In genomic region chr5:139711852-139712171, GRCh38 we compare ENCODE assay signal across 8 cellular contexts.
DNase-seq lines count a peak whose midpoint lies in the region; ATAC-seq and TF ChIP-seq lines count a peak whose summit lies in the region.

No MANE protein-coding gene starts in this region.

- CTCF ChIA-PET in activated naive CD4-positive, alpha-beta T cell treated with anti-CD3 and anti-CD28 coated beads, Interleukin-2, amount 10 ng/mL, durations not matched to agents 7 days and 5 days (lab: Charles Lee), result interaction anchor here (1.0 kb wide), 1 partner anchor 27 kb away, joined by 3 read pairs; no protein-coding TSS in a partner anchor

- no peaks in the 10 kb centered on the region for H3K9me3 Mint-ChIP-seq in activated naive CD4-positive, alpha-beta T cell treated with anti-CD3 and anti-CD28 coated beads, Interleukin-2, amount 10 ng/mL, durations not matched to agents 7 days and 5 days

- DNase-seq in activated naive CD4-positive, alpha-beta T cell treated with anti-CD3 and anti-CD28 coated beads, Interleukin-2, amount 10 ng/mL, durations not matched to agents 7 days and 5 days, result no peak
- no peak for DNase-seq in activated naive CD4-positive, alpha-beta T cell (lab: John Stamatoyannopoulos, UW)
- DNase-seq in left kidney (ENCODE audit: low read depth, low spot score) (peak; percentile 78), upper lobe of left lung (peak in 1 of 2 donors; percentile 79), NCI-H1105 treated with DMSO at 0.1 percent for 48 hours (lab: John Stamatoyannopoulos, UW) (no peak), glomerular visceral epithelial cell (ENCODE audit: extremely low spot score) (no peak), DMS79 (lab: John Stamatoyannopoulos, UW) (no peak)

- TF ChIP-seq EP300 in upper lobe of left lung (IDR thresholded peaks at IDR 0.05), result no peak

- H3K27ac Mint-ChIP-seq in activated naive CD4-positive, alpha-beta T cell treated with anti-CD3 and anti-CD28 coated beads, Interleukin-2, amount 10 ng/mL, durations not matched to agents 7 days and 5 days, result no peak overlapping the region

- TF ChIP-seq CTCF in upper lobe of left lung (IDR thresholded peaks at IDR 0.05), result no peak

- peaks cover 0 to 28% (median 7%) of the 10 kb centered on the region in 4 donors for H3K27me3 ChIP-seq in upper lobe of left lung

- H3K4me1 ChIP-seq in upper lobe of left lung, result peaks cover 32 to 35% (median 33%) of the 10 kb centered on the region in 4 donors

- no peak for TF ChIP-seq POLR2A in upper lobe of left lung (IDR thresholded peaks at IDR 0.05)

- 19% methylated on average over 18 of the region's 19 CpGs; no CpG with 5 or more reads in 1 of the 2 donors for WGBS in upper lobe of left lung, 2 donors

- H3K4me3 ChIP-seq in upper lobe of left lung, result peak overlapping the region in 3 of 4 donors; percentile 45 to 56 (median 56)

- no peaks in the 10 kb centered on the region for H3K9me3 ChIP-seq in upper lobe of left lung

- peak overlapping the region; percentile 62 for H3K4me3 Mint-ChIP-seq in activated naive CD4-positive, alpha-beta T cell treated with anti-CD3 and anti-CD28 coated beads, Interleukin-2, amount 10 ng/mL, durations not matched to agents 7 days and 5 days

- H3K36me3 Mint-ChIP-seq in activated naive CD4-positive, alpha-beta T cell treated with anti-CD3 and anti-CD28 coated beads, Interleukin-2, amount 10 ng/mL, durations not matched to agents 7 days and 5 days, result no peaks in the 10 kb centered on the region

- peaks cover 68% of the 10 kb centered on the region for H3K27me3 Mint-ChIP-seq in activated naive CD4-positive, alpha-beta T cell treated with anti-CD3 and anti-CD28 coated beads, Interleukin-2, amount 10 ng/mL, durations not matched to agents 7 days and 5 days

- ATAC-seq in upper lobe of left lung (ENCODE audit: low FRiP score in 2 of 2), result no peak

- H3K27ac ChIP-seq in angular gyrus (ENCODE audit: low read depth, low read length) (peak overlapping the region; percentile 96), upper lobe of left lung (no peak overlapping the region)

- H3K36me3 ChIP-seq in upper lobe of left lung, result no peaks in the 10 kb centered on the region

- peaks cover 16% of the 10 kb centered on the region for H3K4me1 Mint-ChIP-seq in activated naive CD4-positive, alpha-beta T cell treated with anti-CD3 and anti-CD28 coated beads, Interleukin-2, amount 10 ng/mL, durations not matched to agents 7 days and 5 days
